ENCODE assay signal across 13 cellular contexts in the genomic region with DNA sequence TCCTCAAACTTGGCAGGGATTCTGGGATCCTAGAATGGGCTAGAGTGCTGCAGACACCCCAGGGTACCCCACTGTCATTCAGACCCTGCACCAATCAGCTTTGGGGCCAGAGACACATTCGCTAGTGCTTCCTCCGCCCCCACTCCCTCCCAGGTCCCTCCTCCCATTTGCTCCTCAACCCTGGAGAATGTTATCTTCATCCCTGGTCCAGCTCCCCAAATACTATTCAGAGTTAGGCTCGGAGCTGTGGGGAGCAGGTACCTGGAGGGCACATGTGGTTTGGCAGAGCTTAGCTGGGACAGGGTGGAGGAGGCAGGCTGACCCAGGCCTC. TPM values are rescaled to one million over a fixed set of nuclear protein-coding genes. Genes with fewer than 3 reads are reported as not detected.
DNase-seq lines count a peak whose midpoint lies in the region; ATAC-seq lines count a peak whose summit lies in the region.
"Had no signal": no experiment of that assay in that cellular context is flagged by ENCODE, and none has a peak within 500 bp of the region (broad histone marks: within the 10 kb centered on the region; RNA-seq: fewer than 3 reads in every experiment).

No MANE protein-coding gene starts in this region.

- H3K9me3 Mint-ChIP-seq in effector memory CD8-positive, alpha-beta T cell: no peaks in the 10 kb centered on the region
- no peaks in the 10 kb centered on the region for H3K9me3 Mint-ChIP-seq in activated CD4-positive, alpha-beta memory T cell treated with anti-CD3 and anti-CD28 coated beads for 36 hours

- H2BK5ac ChIP-seq in neuronal stem cell (ENCODE audit: low read length): no peak overlapping the region

- peaks cover 6% of the 10 kb centered on the region for H3K36me3 Mint-ChIP-seq in effector memory CD8-positive, alpha-beta T cell (ENCODE audit: insufficient read depth)
- no peaks in the 10 kb centered on the region for H3K36me3 Mint-ChIP-seq in activated CD4-positive, alpha-beta memory T cell treated with anti-CD3 and anti-CD28 coated beads for 36 hours
- H3K36me3 Mint-ChIP-seq: activated CD8-positive, alpha-beta memory T cell treated with anti-CD3 and anti-CD28 coated beads, Interleukin-2, amount 10 ng/mL, durations not matched to agents 7 days and 5 days had no signal

- no peaks in the 10 kb centered on the region for H3K36me3 ChIP-seq in BLaER1
- no peaks in the 10 kb centered on the region for H3K36me3 ChIP-seq in H7 (replicated peaks; ENCODE audit: control insufficient read depth, insufficient read depth, low read length)
- H3K36me3 ChIP-seq in neuronal stem cell (replicated peaks in 1 of 2; ENCODE audit: control insufficient read depth in 2 of 2, insufficient read depth in 2 of 2, low read length in 2 of 2): no peaks in the 10 kb centered on the region

- no peak overlapping the region for H2BK120ac ChIP-seq in neuronal stem cell (ENCODE audit: low read depth, low read length)

- no peak for ATAC-seq in effector memory CD8-positive, alpha-beta T cell (replicated peaks)
- no peak for ATAC-seq in HG02973 (IDR thresholded peaks at IDR 0.05; ENCODE audit: unreplicated experiment)
- no peak for ATAC-seq in HG02623 (IDR thresholded peaks at IDR 0.05; ENCODE audit: unreplicated experiment)
- ATAC-seq: activated CD8-positive, alpha-beta memory T cell treated with anti-CD3 and anti-CD28 coated beads, Interleukin-2, amount 10 ng/mL, durations not matched to agents 7 days and 5 days; Panc1 had no signal

- CTCF ChIA-PET in activated CD4-positive, alpha-beta memory T cell treated with anti-CD3 and anti-CD28 coated beads for 36 hours (lab: Charles Lee): interaction anchor here (0.7 to 2.2 kb wide), 5 partner anchors 16 to 163 kb away, joined by 3 to 10 read pairs (median 4); partner anchors contain the start of gene VSX2

- H3K23ac ChIP-seq in neuronal stem cell (ENCODE audit: low read depth, low read length, poor library complexity): peak overlapping the region; percentile 29

- H3K4me3 ChIP-seq in BLaER1 (peak overlapping the region; percentile 64; the same call in 1 of the 2 replicates), H7 (ENCODE audit: insufficient read depth, low read depth, low read length) (peak overlapping the region; percentile 53), neuronal stem cell (ENCODE audit: low read length in 2 of 2) (peak overlapping the region; percentile 48 to 79)

- H2BK15ac ChIP-seq in neuronal stem cell (ENCODE audit: low read length): no peak overlapping the region

- H3K4me1 Mint-ChIP-seq in effector memory CD8-positive, alpha-beta T cell (ENCODE audit: low read depth in 2 of 2): no peaks in the 10 kb centered on the region
- peaks cover 4% of the 10 kb centered on the region for H3K4me1 Mint-ChIP-seq in activated CD4-positive, alpha-beta memory T cell treated with anti-CD3 and anti-CD28 coated beads for 36 hours (ENCODE audit: low read depth)

- POLR2A ChIA-PET in activated CD4-positive, alpha-beta memory T cell treated with anti-CD3 and anti-CD28 coated beads for 36 hours (lab: Charles Lee): no interaction called here

- no peak overlapping the region for H3K4ac ChIP-seq in neuronal stem cell (ENCODE audit: low read length)

- H3K27me3 ChIP-seq in BLaER1 (peaks cover 29% of the 10 kb centered on the region), H7 (ENCODE audit: control insufficient read depth, insufficient read depth, low read length) (peaks cover 26% of the 10 kb centered on the region), neuronal stem cell (ENCODE audit: control insufficient read depth in 3 of 3, insufficient read depth in 3 of 3, low read depth in 1 of 3, low read length in 3 of 3) (peaks cover 2 to 79% (median 23%) of the 10 kb centered on the region in 3 experiments)

- peak overlapping the region; percentile 36 to 79 for H3K4me3 Mint-ChIP-seq in effector memory CD8-positive, alpha-beta T cell
- H3K4me3 Mint-ChIP-seq in activated CD4-positive, alpha-beta memory T cell treated with anti-CD3 and anti-CD28 coated beads for 36 hours: no peak overlapping the region

- H3K4me2 ChIP-seq in BLaER1 (peak overlapping the region; percentile 94), neuronal stem cell (ENCODE audit: insufficient read depth, low read length, poor library complexity, severe bottlenecking) (peak overlapping the region; percentile 82)

- H3K27me3 Mint-ChIP-seq in effector memory CD8-positive, alpha-beta T cell: peaks cover 4% of the 10 kb centered on the region in 2 donors
- H3K27me3 Mint-ChIP-seq in activated CD4-positive, alpha-beta memory T cell treated with anti-CD3 and anti-CD28 coated beads for 36 hours: peaks cover 8% of the 10 kb centered on the region

- H3K18ac ChIP-seq in neuronal stem cell (ENCODE audit: low read length): no peak overlapping the region

- H4K8ac ChIP-seq in neuronal stem cell (ENCODE audit: low read depth, low read length): no peak overlapping the region

- no CpG with 5 or more reads among the region's 3 CpGs for WGBS in neuronal stem cell (ENCODE audit: extremely low coverage in 2 of 2, insufficient read length in 2 of 2, insufficient replicate concordance in 1 of 2), 2 donors

- DNase-seq in H7 (peak; percentile 78), neuronal stem cell (ENCODE audit: low spot score) (no peak), medulla oblongata (ENCODE audit: extremely low spot score) (no peak)
- DNase-seq in effector memory CD8-positive, alpha-beta T cell: no peak
- DNase-seq in activated CD4-positive, alpha-beta memory T cell treated with anti-CD3 and anti-CD28 coated beads for 36 hours: no peak
- DNase-seq: activated CD8-positive, alpha-beta memory T cell treated with anti-CD3 and anti-CD28 coated beads, Interleukin-2, amount 10 ng/mL, durations not matched to agents 7 days and 5 days; COR-L47; NCI-H2227 treated with DMSO at 0.1 percent for 48 hours; stimulated activated CD4-positive, alpha-beta T cell treated with anti-CD3 and anti-CD28 coated beads, Interleukin-15, amount 100 ng/mL, for 24 hours had no signal

- H3K9ac ChIP-seq in BLaER1 (no peak overlapping the region), neuronal stem cell (ENCODE audit: low read depth, low read length, poor library complexity) (no peak overlapping the region)

- peaks cover 10% of the 10 kb centered on the region; the same call in 1 of the 2 replicates for H4K20me1 ChIP-seq in BLaER1

- H3K79me1 ChIP-seq in neuronal stem cell (ENCODE audit: low read depth, low read length): peaks cover 1% of the 10 kb centered on the region

- peak overlapping the region; percentile 59 for H2AK5ac ChIP-seq in neuronal stem cell (ENCODE audit: low read depth, low read length)

- H4K91ac ChIP-seq in neuronal stem cell (ENCODE audit: low read depth, low read length, poor library complexity): no peak overlapping the region

- no peak overlapping the region for H2BK12ac ChIP-seq in neuronal stem cell (ENCODE audit: low read length)

- H3K14ac ChIP-seq in neuronal stem cell (ENCODE audit: low read length): no peak overlapping the region

- H3K27ac ChIP-seq in BLaER1: no peak overlapping the region
- no peak overlapping the region for H3K27ac ChIP-seq in neuronal stem cell (replicated peaks; ENCODE audit: low read length)

- H3K4me1 ChIP-seq in BLaER1 (peaks cover 24% of the 10 kb centered on the region), neuronal stem cell (ENCODE audit: control insufficient read depth in 2 of 2, insufficient read depth in 1 of 2, low read depth in 1 of 2, low read length in 2 of 2) (peaks cover 3 to 4% of the 10 kb centered on the region in 2 donors)

- H3K9me3 ChIP-seq in BLaER1 (no peaks in the 10 kb centered on the region), neuronal stem cell (replicated peaks in 1 of 2; ENCODE audit: control insufficient read depth in 2 of 2, insufficient read depth in 1 of 2, low read depth in 1 of 2, low read length in 2 of 2) (no peaks in the 10 kb centered on the region)

- H3K27ac Mint-ChIP-seq in effector memory CD8-positive, alpha-beta T cell: no peak overlapping the region
- no peak overlapping the region for H3K27ac Mint-ChIP-seq in activated CD4-positive, alpha-beta memory T cell treated with anti-CD3 and anti-CD28 coated beads for 36 hours
- H3K27ac Mint-ChIP-seq: activated CD8-positive, alpha-beta memory T cell treated with anti-CD3 and anti-CD28 coated beads, Interleukin-2, amount 10 ng/mL, durations not matched to agents 7 days and 5 days had no signal

- peak overlapping the region; percentile 89 for H2AFZ ChIP-seq in neuronal stem cell (ENCODE audit: low read length)

- intact Hi-C loops in activated CD4-positive, alpha-beta memory T cell treated with anti-CD3 and anti-CD28 coated beads for 36 hours (cut with micrococcal nuclease): loop anchor here (10.0 kb wide), 1 partner anchor 174 kb away; the partner anchor contains the start of genes ALDH6A1 and LIN52

RNA-seq across cellular contexts. Expression of gene VSX2, which starts 19.4 kb away (rescaled TPM):
- not detected in 2 replicates for total RNA-seq in H7 (2014; rRNA removed; shearing (Covaris generic))
- polyA plus RNA-seq in neuronal stem cell (2013, experiment 1 of 2): 0.53 TPM
- 0.50 TPM for polyA plus RNA-seq in neuronal stem cell (2013, experiment 2 of 2)
- total RNA-seq in activated CD4-positive, alpha-beta memory T cell treated with anti-CD3 and anti-CD28 coated beads for 36 hours: not detected
- total RNA-seq: activated CD8-positive, alpha-beta memory T cell treated with anti-CD3 and anti-CD28 coated beads, Interleukin-2, amount 10 ng/mL, durations not matched to agents 7 days and 5 days had no signal

RNA-seq across cellular contexts. Expression of gene ABCD4, which starts 44.1 kb away (rescaled TPM):
- total RNA-seq in H7 (2014; rRNA removed; shearing (Covaris generic)): 57.4 and 68.6 TPM in 2 replicates
- 53.7 TPM for polyA plus RNA-seq in neuronal stem cell (2013, experiment 1 of 2)
- polyA plus RNA-seq in neuronal stem cell (2013, experiment 2 of 2): 51.3 TPM
- total RNA-seq in activated CD4-positive, alpha-beta memory T cell treated with anti-CD3 and anti-CD28 coated beads for 36 hours: 10 to 100 TPM; 42.7 to 47.7 TPM
